1 cellular context compared by ENCODE assay signal in genomic region chr12:93050026-93050747, GRCh38.
TF ChIP-seq lines count a peak whose summit lies in the region.

No MANE protein-coding gene starts in this region.

TF ChIP-seq in K562, 482 proteins besides CTCF, POLR2A, EP300 and RAD21 (continued from another document):
- no peak for TF ChIP-seq CHAMP1 (IDR thresholded peaks at IDR 0.05)
